Comparison of ENCODE assay signal across 20 cellular contexts in genomic region chr9:110161940-110162339, GRCh38. TPM values are rescaled to one million over a fixed set of nuclear protein-coding genes. Genes with fewer than 3 reads are reported as not detected.
DNase-seq lines count a peak whose midpoint lies in the region; ATAC-seq and TF ChIP-seq lines count a peak whose summit lies in the region.
"Had no signal": no experiment of that assay in that cellular context is flagged by ENCODE, and none has a peak within 500 bp of the region (broad histone marks: within the 10 kb centered on the region; RNA-seq: fewer than 3 reads in every experiment).

No MANE protein-coding gene starts in this region.

- H3K4me3 ChIP-seq in KMS-11 (IDR thresholded peaks at IDR 0.05; ENCODE audit: insufficient read depth, low read depth, low read length) = no peak overlapping the region
- H3K4me3 ChIP-seq in hepatocyte = no peak overlapping the region
- H3K4me3 ChIP-seq: breast epithelium, thoracic aorta had no signal

- peaks cover 62% of the 10 kb centered on the region for H3K4me1 ChIP-seq in KMS-11 (ENCODE audit: low read depth, poor library complexity, severe bottlenecking)
- H3K4me1 ChIP-seq in hepatocyte (ENCODE audit: insufficient read depth) = peaks cover 4% of the 10 kb centered on the region
- H3K4me1 ChIP-seq: breast epithelium had no signal

- H3K36me3 ChIP-seq in KMS-11 (ENCODE audit: insufficient read depth) = no peaks in the 10 kb centered on the region; the same call in 1 of the 2 replicates
- H3K36me3 ChIP-seq in hepatocyte (replicated peaks; ENCODE audit: insufficient read depth, low read depth) = no peaks in the 10 kb centered on the region
- H3K36me3 ChIP-seq: breast epithelium, thoracic aorta had no signal

- H3K4me3 Mint-ChIP-seq in naive B cell = peak overlapping the region in 5 of 8 donors; percentile 34 to 82 (median 52)

- H3K27me3 Mint-ChIP-seq in naive B cell = no peaks in the 10 kb centered on the region
- H3K27me3 Mint-ChIP-seq: progenitor cell of endocrine pancreas had no signal

- H4K20me1 ChIP-seq in KMS-11 (ENCODE audit: insufficient read depth) = no peaks in the 10 kb centered on the region
- peaks cover 25% of the 10 kb centered on the region for H4K20me1 ChIP-seq in hepatocyte (ENCODE audit: insufficient read depth, poor library complexity, severe bottlenecking)

- peak overlapping the region; percentile 59 to 93 (median 72) for H3K27ac Mint-ChIP-seq in naive B cell
- H3K27ac Mint-ChIP-seq: progenitor cell of endocrine pancreas had no signal

- peak; percentile 41 to 44 for ATAC-seq in activated CD4-positive, CD25-positive, alpha-beta regulatory T cell treated with anti-CD3 and anti-CD28 coated beads, Interleukin-2, amount 50 U/mL, for 24 hours
- ATAC-seq in GM19463 (IDR thresholded peaks at IDR 0.05; ENCODE audit: unreplicated experiment) = peak; percentile 45
- peak; percentile 20 to 35 for ATAC-seq in naive B cell (ENCODE audit: low read depth in 2 of 2)
- ATAC-seq in left colon = no peak
- ATAC-seq: left lobe of liver had no signal

- H2AFZ ChIP-seq in KMS-11 (ENCODE audit: low read depth) (no peak overlapping the region), hepatocyte (no peak overlapping the region)

- no peak overlapping the region for H3K9ac ChIP-seq in KMS-11

- H3K9me3 ChIP-seq in hepatocyte (ENCODE audit: low read depth) = no peaks in the 10 kb centered on the region
- H3K9me3 ChIP-seq: breast epithelium, thoracic aorta had no signal

- H3K4me2 ChIP-seq in KMS-11 (peak overlapping the region; percentile 27), hepatocyte (no peak overlapping the region)

- H3K9me3 Mint-ChIP-seq in naive B cell = no peaks in the 10 kb centered on the region

- H3K9me2 ChIP-seq in hepatocyte (replicated peaks; ENCODE audit: insufficient read depth) = no peaks in the 10 kb centered on the region

- peaks cover 21 to 22% of the 10 kb centered on the region in 2 donors for H3K36me3 Mint-ChIP-seq in naive B cell

- WGBS in hepatocyte (ENCODE audit: low lambda C conversion rate, missing lambda C conversion rate) = 94% methylated on average over 4 of the region's 4 CpGs

- no peaks in the 10 kb centered on the region for H3K27me3 ChIP-seq in KMS-11 (ENCODE audit: insufficient read depth, low read depth)
- H3K27me3 ChIP-seq in hepatocyte = no peaks in the 10 kb centered on the region
- H3K27me3 ChIP-seq: breast epithelium had no signal

- H3K4me1 Mint-ChIP-seq in naive B cell = peaks cover 74 to 79% (median 74%) of the 10 kb centered on the region in 3 donors

- TF ChIP-seq CTCF in KMS-11 (conservative IDR thresholded peaks at IDR 0.05; ENCODE audit: low read depth, low read length) (no peak), hepatocyte (IDR thresholded peaks at IDR 0.05; ENCODE audit: poor library complexity) (no peak)

- DNase-seq in activated CD4-positive, CD25-positive, alpha-beta regulatory T cell (lab: John Stamatoyannopoulos, UW) = no peak
- DNase-seq in naive B cell = no peak
- DNase-seq in HT-29 (ENCODE audit: low spot score) = no peak
- DNase-seq in hepatocyte (ENCODE audit: low spot score) = no peak
- no peak for DNase-seq in left colon
- DNase-seq: activated CD4-positive, alpha-beta T cell treated with anti-CD3 and anti-CD28 coated beads for 48 hours; activated effector memory CD4-positive, alpha-beta T cell treated with Interleukin-2 at 50 U/mL for 16 hours; MV-4-11; NCI-H2107; stimulated activated CD4-positive, alpha-beta T cell treated with anti-CD3 and anti-CD28 coated beads, Interleukin-15, amount 100 ng/mL, for 24 hours had no signal

- H3K79me2 ChIP-seq in KMS-11 (ENCODE audit: insufficient read depth, low read depth) = peaks cover 81% of the 10 kb centered on the region
- H3K79me2 ChIP-seq in hepatocyte = peaks cover 49% of the 10 kb centered on the region

- intact Hi-C loops in left colon (cut with DNase I, micrococcal nuclease) = no loop called here

- H3K27ac ChIP-seq in KMS-11 = peak overlapping the region; percentile 2; the same call in 1 of the 2 replicates
- no peak overlapping the region for H3K27ac ChIP-seq in hepatocyte
- H3K27ac ChIP-seq: 22Rv1, breast epithelium, thoracic aorta had no signal

RNA-seq across cellular contexts. Expression of gene C9orf152, which starts 46.0 kb away (rescaled TPM):
- polyA plus RNA-seq in naive B cell (ENCODE audit: low read depth in 6 of 6) = not detected
- total RNA-seq in HT-29 (2014; rRNA removed; shearing (Covaris generic)) = 3.3 and 3.5 TPM in 2 replicates
- total RNA-seq in hepatocyte = 0.28 and 1.2 TPM in 2 replicates
- 0.29 and 0.68 TPM in 2 replicates for polyA plus RNA-seq in hepatocyte
- total RNA-seq in left colon = 10 to 100 TPM; 54.3 to 62.0 TPM
- total RNA-seq: myocyte; progenitor cell of endocrine pancreas; T-helper 1 cell treated with Interleukin-12 subunit alpha and Interleukin-12 subunit beta and Interleukin-4 antibody, amounts not matched to agents 30 ng/mL and 1 ng/mL, for 36 hours had no signal

Comparison
In these comparisons a context has a peak if more than half of its experiments do, and no peak if none do; other contexts are left out.
1. RNA of gene C9orf152, which starts 46.0 kb away (total RNA-seq): 54.3 to 62.0 TPM in left colon; 3.3 to 3.5 TPM in HT-29 and 0.28 to 1.2 TPM in hepatocyte; every median in the first group is over 10 times any median in the second.